Comparison of ENCODE assay signal across 11 cellular contexts in the genomic region with DNA sequence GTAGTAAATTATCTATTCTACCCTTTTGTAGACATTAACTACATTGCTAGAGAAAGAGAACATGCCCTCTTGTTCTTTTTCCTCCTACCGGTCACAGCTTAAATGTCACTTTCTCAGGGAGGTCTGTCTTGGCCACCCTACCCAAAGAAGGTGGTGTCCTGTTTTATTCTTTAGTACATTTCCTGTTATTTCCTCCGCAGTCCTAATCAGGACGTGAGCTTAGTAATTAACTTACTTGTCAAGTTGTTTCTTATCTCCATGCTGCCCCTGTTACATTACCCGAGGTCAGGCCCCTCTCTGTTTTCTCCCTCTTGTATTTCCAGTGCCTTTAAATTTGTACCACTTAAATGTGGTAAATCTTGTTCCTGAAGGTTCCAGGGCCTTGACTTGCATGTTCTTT.
DNase-seq lines count a peak whose midpoint lies in the region; ATAC-seq, FAIRE-seq and TF ChIP-seq lines count a peak whose summit lies in the region.
"Had no signal": no experiment of that assay in that cellular context is flagged by ENCODE, and none has a peak within 500 bp of the region (broad histone marks: within the 10 kb centered on the region; RNA-seq: fewer than 3 reads in every experiment).

No MANE protein-coding gene starts in this region.

- peak; percentile 36 for FAIRE-seq in GM12892 (lab: Jason Lieb, UNC)

- DNase-seq in GM12892 (ENCODE audit: insufficient read length) (no peak), left kidney (ENCODE audit: low read depth, low spot score) (peak; percentile 75), HEK293T (ENCODE audit: extremely low spot score) (no peak), CD1c-positive myeloid dendritic cell (ENCODE audit: extremely low spot score) (no peak), NCI-H1930 (lab: John Stamatoyannopoulos, UW) (no peak), ecto neural progenitor cell (ENCODE audit: low spot score) (no peak)
- DNase-seq: aorta, EL, SIG-M5 had no signal

- ATAC-seq in GM21360 (IDR thresholded peaks at IDR 0.05; ENCODE audit: unreplicated experiment) = peak; percentile 29
- ATAC-seq in HG03378 (IDR thresholded peaks at IDR 0.05; ENCODE audit: unreplicated experiment) = peak; percentile 20

- POLR2A ChIA-PET in HEK293T (lab: Yijun Ruan, JAX) = no interaction called here

- no peak for TF ChIP-seq POLR2A in GM12892 (IDR thresholded peaks at IDR 0.05; ENCODE audit: low read depth, low read length)

- CTCF ChIA-PET in HEK293T (lab: Yijun Ruan, JAX) = interaction anchor here (2.3 kb wide), 1 partner anchor 26 kb away, joined by 8 read pairs; no protein-coding TSS in a partner anchor

TF ChIP-seq in HEK293T, 16 proteins besides CTCF, POLR2A, EP300 and RAD21:
- TF ChIP-seq SP1 (IDR thresholded peaks at IDR 0.05) (no peak), ZNF384 (IDR thresholded peaks at IDR 0.05) (no peak), ELF4 (IDR thresholded peaks at IDR 0.05) (no peak), TARDBP (IDR thresholded peaks at IDR 0.05) (no peak), FOXM1 (IDR thresholded peaks at IDR 0.05; ENCODE audit: borderline replicate concordance) (no peak), SUZ12 (IDR thresholded peaks at IDR 0.05) (no peak), CTBP1 (IDR thresholded peaks at IDR 0.05; ENCODE audit: borderline replicate concordance) (no peak), FOXA1 (IDR thresholded peaks at IDR 0.05) (no peak), FOXK2 (IDR thresholded peaks at IDR 0.05) (no peak), NFRKB (IDR thresholded peaks at IDR 0.05) (no peak), BHLHE40 (IDR thresholded peaks at IDR 0.05; ENCODE audit: borderline replicate concordance) (no peak)
